In genomic region chr2:14232212-14232611, GRCh38 we compare ENCODE assay signal across 30 cellular contexts.
"Had no signal": no experiment of that assay in that cellular context is flagged by ENCODE, and none has a peak within 500 bp of the region (broad histone marks: within the 10 kb centered on the region; RNA-seq: fewer than 3 reads in every experiment).

No MANE protein-coding gene starts in this region.

- H3K4me3 ChIP-seq: esophagus muscularis mucosa, heart right ventricle, left lung, lower lobe of right lung, mucosa of descending colon, pancreas, prostate gland, sigmoid colon, upper lobe of left lung, vagina had no signal

- H3K27ac ChIP-seq: esophagus muscularis mucosa, foreskin keratinocyte, heart right ventricle, left lung, lower lobe of right lung, pancreas, prostate gland, sigmoid colon, upper lobe of left lung, vagina had no signal

- H3K4me1 ChIP-seq: esophagus muscularis mucosa, foreskin keratinocyte, heart right ventricle, left lung, lower lobe of right lung, pancreas, prostate gland, sigmoid colon, upper lobe of left lung, vagina had no signal

- H3K36me3 Mint-ChIP-seq: natural killer cell treated with Interleukin-12 subunit alpha and Interleukin-12 subunit beta and Interleukin-15 and Interleukin-18, amount 100 ng/mL, for 72 hours; stimulated activated effector memory CD8-positive, alpha-beta T cell treated with anti-CD3 and anti-CD28 coated beads, Interleukin-12 subunit alpha, Interleukin-12 subunit beta, amount 100 ng/mL, for 72 hours had no signal

- H3K27me3 Mint-ChIP-seq: activated CD8-positive, alpha-beta T cell treated with anti-CD3 and anti-CD28 coated beads for 36 hours; activated T-helper 17 cell treated with anti-CD3 and anti-CD28 coated beads, Interleukin-2, amount 50 U/mL, for 72 hours; natural killer cell treated with Interleukin-12 subunit alpha and Interleukin-12 subunit beta and Interleukin-15 and Interleukin-18, amount 100 ng/mL, for 72 hours; stimulated activated naive CD8-positive, alpha-beta T cell treated with anti-CD3 and anti-CD28 coated beads, Interleukin-15, amount 100 ng/mL, for 72 hours had no signal

- H3K27ac Mint-ChIP-seq: activated CD8-positive, alpha-beta T cell treated with anti-CD3 and anti-CD28 coated beads for 36 hours; activated T-helper 17 cell treated with anti-CD3 and anti-CD28 coated beads, Interleukin-2, amount 50 U/mL, for 72 hours; natural killer cell treated with Interleukin-12 subunit alpha and Interleukin-12 subunit beta and Interleukin-15 and Interleukin-18, amount 100 ng/mL, for 72 hours; stimulated activated effector memory CD8-positive, alpha-beta T cell treated with anti-CD3 and anti-CD28 coated beads, Interleukin-12 subunit alpha, Interleukin-12 subunit beta, amount 100 ng/mL, for 72 hours had no signal

- H3K4me3 Mint-ChIP-seq: activated CD8-positive, alpha-beta T cell treated with anti-CD3 and anti-CD28 coated beads for 36 hours; activated T-cell treated with anti-CD3 and anti-CD28 coated beads, Interleukin-2, amount 50 U/mL, for 4 hours; activated T-helper 17 cell treated with anti-CD3 and anti-CD28 coated beads, Interleukin-2, amount 50 U/mL, for 72 hours; natural killer cell treated with Interleukin-12 subunit alpha and Interleukin-12 subunit beta and Interleukin-15 and Interleukin-18, amount 100 ng/mL, for 72 hours; stimulated activated effector memory CD8-positive, alpha-beta T cell treated with anti-CD3 and anti-CD28 coated beads, Interleukin-12 subunit alpha, Interleukin-12 subunit beta, amount 100 ng/mL, for 72 hours; stimulated activated naive CD8-positive, alpha-beta T cell treated with anti-CD3 and anti-CD28 coated beads, Interleukin-15, amount 100 ng/mL, for 72 hours had no signal

- H3K36me3 ChIP-seq: esophagus muscularis mucosa, heart right ventricle, left lung, lower lobe of right lung, pancreas, prostate gland, sigmoid colon, upper lobe of left lung, vagina had no signal

- H3K9me3 ChIP-seq: esophagus muscularis mucosa, lower lobe of right lung, mucosa of descending colon, pancreas, prostate gland, sigmoid colon, upper lobe of left lung, vagina had no signal

- DNase-seq: activated CD4-positive, alpha-beta T cell treated with anti-CD3 and anti-CD28 coated beads, Interleukin-2, amount 50 U/mL, for 1 hour; activated CD8-positive, alpha-beta T cell treated with anti-CD3 and anti-CD28 coated beads for 36 hours; activated gamma-delta T cell treated with Interleukin-2 at 50 U/mL for 16 hours; activated naive CD4-positive, alpha-beta T cell treated with anti-CD3 and anti-CD28 coated beads, Interleukin-2, amount 50 U/mL, for 16 hours; activated T-cell treated with anti-CD3 and anti-CD28 coated beads, Interleukin-2, amount 50 U/mL, for 4 hours; amniotic stem cell; caudate nucleus; foreskin keratinocyte; heart right ventricle; left lung; lower lobe of right lung; mucosa of descending colon; nucleus accumbens; pancreas; retina; sigmoid colon; small intestine; stimulated activated CD4-positive, alpha-beta T cell treated with anti-CD3 and anti-CD28 coated beads, Interleukin-4, amount 100 ng/mL, for 24 hours; stimulated activated naive CD8-positive, alpha-beta T cell treated with anti-CD3 and anti-CD28 coated beads, Interleukin-15, amount 100 ng/mL, for 72 hours; substantia nigra; T-helper 2 cell; upper lobe of left lung had no signal

- ATAC-seq: activated CD8-positive, alpha-beta T cell treated with anti-CD3 and anti-CD28 coated beads for 36 hours; activated T-cell treated with anti-CD3 and anti-CD28 coated beads, Interleukin-2, amount 50 U/mL, for 4 hours; activated T-helper 17 cell treated with anti-CD3 and anti-CD28 coated beads, Interleukin-2, amount 50 U/mL, for 72 hours; foreskin keratinocyte; heart right ventricle; left lung; lower lobe of right lung; mucosa of descending colon; natural killer cell treated with Interleukin-12 subunit alpha and Interleukin-12 subunit beta and Interleukin-15 and Interleukin-18, amount 100 ng/mL, for 72 hours; pancreas; stimulated activated effector memory CD8-positive, alpha-beta T cell treated with anti-CD3 and anti-CD28 coated beads, Interleukin-12 subunit alpha, Interleukin-12 subunit beta, amount 100 ng/mL, for 72 hours; stimulated activated naive CD8-positive, alpha-beta T cell treated with anti-CD3 and anti-CD28 coated beads, Interleukin-15, amount 100 ng/mL, for 72 hours had no signal

- H3K27me3 ChIP-seq: esophagus muscularis mucosa, foreskin keratinocyte, heart right ventricle, left lung, pancreas, sigmoid colon, upper lobe of left lung, vagina had no signal

- FAIRE-seq: astrocyte, islet of Langerhans, pancreas, small intestine had no signal

- H3K4me1 Mint-ChIP-seq: activated T-helper 17 cell treated with anti-CD3 and anti-CD28 coated beads, Interleukin-2, amount 50 U/mL, for 72 hours; stimulated activated effector memory CD8-positive, alpha-beta T cell treated with anti-CD3 and anti-CD28 coated beads, Interleukin-12 subunit alpha, Interleukin-12 subunit beta, amount 100 ng/mL, for 72 hours; stimulated activated naive CD8-positive, alpha-beta T cell treated with anti-CD3 and anti-CD28 coated beads, Interleukin-15, amount 100 ng/mL, for 72 hours had no signal
